ENCODE assay signal across 11 cellular contexts in the genomic region with DNA sequence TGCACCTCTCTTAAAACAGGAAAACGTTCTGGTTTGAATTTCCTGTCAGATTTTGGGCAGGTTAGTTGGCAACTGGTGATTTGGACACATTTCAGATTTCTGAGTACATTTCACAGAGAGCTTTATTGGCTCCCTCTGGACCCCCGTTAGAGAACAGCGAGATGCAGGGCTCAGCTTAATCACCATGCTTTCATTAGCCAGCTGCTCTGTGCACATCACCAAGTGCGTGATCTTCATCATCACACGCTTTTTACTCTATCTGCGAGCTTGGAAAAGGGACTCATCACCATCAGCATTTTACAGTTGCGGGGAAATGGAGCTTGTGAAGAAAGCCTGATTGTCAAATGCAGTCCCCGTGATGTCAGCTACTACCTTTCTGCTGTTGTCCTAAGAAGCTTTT.
A peak's percentile ranks its signal among the peaks of the same experiment; 100 is the strongest.
DNase-seq lines count a peak whose midpoint lies in the region; ATAC-seq and TF ChIP-seq lines count a peak whose summit lies in the region.
"Had no signal": no experiment of that assay in that cellular context is flagged by ENCODE, and none has a peak within 500 bp of the region (broad histone marks: within the 10 kb centered on the region; RNA-seq: fewer than 3 reads in every experiment).

No MANE protein-coding gene starts in this region.

- H3K27me3 Mint-ChIP-seq in activated T-helper 17 cell treated with anti-CD3 and anti-CD28 coated beads, Interleukin-2, amount 50 U/mL, for 72 hours, result no peaks in the 10 kb centered on the region

- no peaks in the 10 kb centered on the region for H3K36me3 ChIP-seq in A673 (ENCODE audit: insufficient read depth, low read length, poor library complexity, severe bottlenecking)
- no peaks in the 10 kb centered on the region for H3K36me3 ChIP-seq in mesodermal cell (ENCODE audit: control insufficient read depth, insufficient read depth, low read length)
- no peaks in the 10 kb centered on the region for H3K36me3 ChIP-seq in aorta (ENCODE audit: control insufficient read depth in 1 of 2, insufficient read depth in 2 of 2, low read length in 1 of 2)
- H3K36me3 ChIP-seq: right atrium auricular region had no signal

- H3K27ac Mint-ChIP-seq in activated T-helper 17 cell treated with anti-CD3 and anti-CD28 coated beads, Interleukin-2, amount 50 U/mL, for 72 hours, result peak overlapping the region; percentile 89

- H3K4me1 ChIP-seq in A673 (ENCODE audit: insufficient read depth, low read length, poor library complexity, severe bottlenecking) (peaks cover 55% of the 10 kb centered on the region), mesodermal cell (ENCODE audit: control insufficient read depth, insufficient read depth, low read length, poor library complexity, severe bottlenecking) (peaks cover 51% of the 10 kb centered on the region), aorta (ENCODE audit: control insufficient read depth in 1 of 2, insufficient read depth in 2 of 2, low read length in 2 of 2) (peaks cover 4 to 14% of the 10 kb centered on the region in 2 donors)

- intact Hi-C loops in A673 (cut with micrococcal nuclease; ENCODE audit: unreplicated experiment) (no loop called here), aorta (cut with DNase I) (no loop called here)

- CTCF ChIA-PET in A673 (lab: Charles Lee), result interaction anchor here (0.9 to 1.0 kb wide), 2 partner anchors 187 to 201 kb away, joined by 3 read pairs; no protein-coding TSS in a partner anchor

- peaks cover 5% of the 10 kb centered on the region for H3K36me3 Mint-ChIP-seq in activated T-helper 17 cell treated with anti-CD3 and anti-CD28 coated beads, Interleukin-2, amount 50 U/mL, for 72 hours (ENCODE audit: low read depth)

- H3K9me3 ChIP-seq in A673 (ENCODE audit: low read depth, low read length, poor library complexity, severe bottlenecking) (no peaks in the 10 kb centered on the region), mesodermal cell (ENCODE audit: control insufficient read depth, low read length) (peaks cover 18% of the 10 kb centered on the region), aorta (ENCODE audit: control insufficient read depth, low read length) (no peaks in the 10 kb centered on the region)
- H3K9me3 ChIP-seq: right atrium auricular region had no signal

- H3K4me1 Mint-ChIP-seq in activated T-helper 17 cell treated with anti-CD3 and anti-CD28 coated beads, Interleukin-2, amount 50 U/mL, for 72 hours, result peaks cover 55% of the 10 kb centered on the region

- peak overlapping the region; percentile 87 for H3K4me3 Mint-ChIP-seq in activated T-helper 17 cell treated with anti-CD3 and anti-CD28 coated beads, Interleukin-2, amount 50 U/mL, for 72 hours

- H3K4me3 ChIP-seq in A673 (ENCODE audit: low read depth, low read length, poor library complexity, severe bottlenecking) (no peak overlapping the region), mesodermal cell (ENCODE audit: extremely low read depth, insufficient read depth, low read length, poor library complexity, severe bottlenecking) (no peak overlapping the region), aorta (ENCODE audit: low read length in 2 of 2) (peak overlapping the region in 1 of 2 donors; percentile 64)
- H3K4me3 ChIP-seq: GM12878, lung, right atrium auricular region had no signal

- H3K27ac ChIP-seq in A673 (ENCODE audit: low read depth, low read length, poor library complexity, severe bottlenecking), result peak overlapping the region; percentile 28
- H3K27ac ChIP-seq in mesodermal cell (ENCODE audit: low read depth, low read length, severe bottlenecking), result peak overlapping the region; percentile 88
- no peak overlapping the region for H3K27ac ChIP-seq in aorta (ENCODE audit: low read depth in 1 of 2, low read length in 2 of 2)
- H3K27ac ChIP-seq: right atrium auricular region had no signal

- no peaks in the 10 kb centered on the region for H3K27me3 ChIP-seq in A673 (replicated peaks; ENCODE audit: insufficient read depth, low read depth, low read length, poor library complexity)
- H3K27me3 ChIP-seq in aorta (ENCODE audit: control insufficient read depth in 1 of 2, insufficient read depth in 2 of 2, low read length in 1 of 2), result no peaks in the 10 kb centered on the region
- H3K27me3 ChIP-seq: right atrium auricular region had no signal

- 83 to 92% methylated on average over 6 to 8 of the region's 8 CpGs for WGBS in mesodermal cell (ENCODE audit: insufficient coverage in 2 of 2), 2 experiments
- WGBS in aorta, 2 donors, result 28 to 35% methylated on average over 8 of the region's 8 CpGs

- POLR2A ChIA-PET in A673 (lab: Charles Lee; ENCODE audit: low non-redundant PET), result interaction anchor here (0.5 kb wide), 1 partner anchor 132 kb away, joined by 10 read pairs; no protein-coding TSS in a partner anchor

- H3K9me3 Mint-ChIP-seq in activated T-helper 17 cell treated with anti-CD3 and anti-CD28 coated beads, Interleukin-2, amount 50 U/mL, for 72 hours, result peaks cover 4% of the 10 kb centered on the region

- DNase-seq in A673 (ENCODE audit: low spot score), result peak; percentile 59
- DNase-seq in Daoy (ENCODE audit: low read depth), result peak; percentile 35
- no peak for DNase-seq in COLO668 (lab: John Stamatoyannopoulos, UW; ENCODE audit: unreplicated experiment)
- DNase-seq in HUDEP-2 (lab: John Stamatoyannopoulos, UW; ENCODE audit: unreplicated experiment in 76 of 76), result no peak
- DNase-seq in glomerular visceral epithelial cell (ENCODE audit: extremely low spot score), result no peak
- no peak for DNase-seq in aorta

- ATAC-seq in activated T-helper 17 cell treated with anti-CD3 and anti-CD28 coated beads, Interleukin-2, amount 50 U/mL, for 72 hours (replicated peaks), result no peak
- ATAC-seq in aorta (ENCODE audit: low FRiP score), result no peak
- ATAC-seq: GM12878 had no signal

- BruUV-seq in A673 (replicated peaks; lab: Mats Ljungman, UMichigan), result no TSS peak

- no peak for TF ChIP-seq CTCF in A673 (conservative IDR thresholded peaks at IDR 0.05; ENCODE audit: low read depth, low read length)

Comparison
In these comparisons a context has a peak if more than half of its experiments do, and no peak if none do; other contexts are left out.
1. DNase-seq: peak in A673 (single experiment) and Daoy (single experiment); none in COLO668 (single experiment), HUDEP-2 (0 of 76), glomerular visceral epithelial cell (single experiment) and aorta (0 of 2).
2. H3K27ac ChIP-seq: peak in A673 (single experiment) and mesodermal cell (single experiment); none in aorta (0 of 2).